Comparison of ENCODE assay signal across 10 cellular contexts in genomic region chr13:113129921-113130750, GRCh38. TPM values are rescaled to one million over a fixed set of nuclear protein-coding genes. Genes with fewer than 3 reads are reported as not detected.
DNase-seq lines count a peak whose midpoint lies in the region; ATAC-seq and TF ChIP-seq lines count a peak whose summit lies in the region.
"Had no signal": no experiment of that assay in that cellular context is flagged by ENCODE, and none has a peak within 500 bp of the region (broad histone marks: within the 10 kb centered on the region; RNA-seq: fewer than 3 reads in every experiment).

No MANE protein-coding gene starts in this region.

- no peaks in the 10 kb centered on the region for H3K4me1 ChIP-seq in psoas muscle

- H3K4me3 Mint-ChIP-seq in CD4-positive, alpha-beta T cell: peak overlapping the region; percentile 68

- peaks cover 6% of the 10 kb centered on the region for H3K4me1 Mint-ChIP-seq in CD4-positive, alpha-beta T cell (ENCODE audit: low read depth)

- no peaks in the 10 kb centered on the region for H3K36me3 Mint-ChIP-seq in CD4-positive, alpha-beta T cell (ENCODE audit: low read depth)
- peaks cover 0 to 6% of the 10 kb centered on the region in 2 donors for H3K36me3 Mint-ChIP-seq in activated naive CD4-positive, alpha-beta T cell treated with anti-CD3 and anti-CD28 coated beads, Interleukin-2, amount 50 U/mL, for 72 hours

- CTCF ChIA-PET in CD4-positive, alpha-beta T cell (lab: Charles Lee): no interaction called here

- WGBS in psoas muscle, 3 donors: 56 to 60% (median 59%) methylated on average over 59 to 60 of the region's 60 CpGs

- peaks cover 4% of the 10 kb centered on the region for H3K27me3 ChIP-seq in CD4-positive, alpha-beta T cell (ENCODE audit: control insufficient read depth, insufficient read depth, low read length)
- no peaks in the 10 kb centered on the region for H3K27me3 ChIP-seq in psoas muscle (ENCODE audit: insufficient read depth in 3 of 3, low read length in 2 of 3)

- intact Hi-C loops in CD4-positive, alpha-beta T cell (cut with DNase I, micrococcal nuclease): no loop called here
- intact Hi-C loops in Right ventricle myocardium superior (cut with DNase I) (no loop called here), psoas muscle (cut with DNase I) (no loop called here)

- POLR2A ChIA-PET in CD4-positive, alpha-beta T cell (lab: Charles Lee): interaction anchor here (1.2 kb wide), 1 partner anchor 23 kb away, joined by 3 read pairs; no protein-coding TSS in a partner anchor

- H3K4me3 ChIP-seq in psoas muscle: peak overlapping the region; percentile 46
- H3K4me3 ChIP-seq: cardiac muscle cell had no signal

- no peak for ATAC-seq in CD4-positive, alpha-beta T cell (ENCODE audit: poor library complexity)
- peak; percentile 76 to 91 for ATAC-seq in activated naive CD4-positive, alpha-beta T cell treated with anti-CD3 and anti-CD28 coated beads, Interleukin-2, amount 50 U/mL, for 72 hours
- ATAC-seq in Right ventricle myocardium superior (ENCODE audit: poor library complexity) (peak; percentile 73), psoas muscle (no peak)

- H3K9me3 ChIP-seq in CD4-positive, alpha-beta T cell (ENCODE audit: control insufficient read depth, low read length): no peaks in the 10 kb centered on the region
- no peaks in the 10 kb centered on the region for H3K9me3 ChIP-seq in psoas muscle
- H3K9me3 ChIP-seq: neutrophil had no signal

- H3K9me3 Mint-ChIP-seq in CD4-positive, alpha-beta T cell: no peaks in the 10 kb centered on the region
- peaks cover 0 to 5% of the 10 kb centered on the region in 2 donors for H3K9me3 Mint-ChIP-seq in activated naive CD4-positive, alpha-beta T cell treated with anti-CD3 and anti-CD28 coated beads, Interleukin-2, amount 50 U/mL, for 72 hours

- H3K36me3 ChIP-seq in psoas muscle (ENCODE audit: insufficient read depth in 1 of 2, low read depth in 1 of 2): no peaks in the 10 kb centered on the region
- H3K36me3 ChIP-seq: cardiac muscle cell, neutrophil had no signal

- no peak overlapping the region for H3K27ac ChIP-seq in CD4-positive, alpha-beta T cell (ENCODE audit: low read depth, low read length)
- no peak overlapping the region for H3K27ac ChIP-seq in psoas muscle
- H3K27ac ChIP-seq: cardiac muscle cell, neutrophil had no signal

- no peak for TF ChIP-seq CTCF in CD4-positive, alpha-beta T cell (IDR thresholded peaks at IDR 0.05)
- TF ChIP-seq CTCF in psoas muscle (IDR thresholded peaks at IDR 0.05): no peak

- H3K27me3 Mint-ChIP-seq in CD4-positive, alpha-beta T cell: peaks cover 35% of the 10 kb centered on the region

- no peak overlapping the region for H3K27ac Mint-ChIP-seq in CD4-positive, alpha-beta T cell
- H3K27ac Mint-ChIP-seq in activated naive CD4-positive, alpha-beta T cell treated with anti-CD3 and anti-CD28 coated beads, Interleukin-2, amount 50 U/mL, for 72 hours: peak overlapping the region in 1 of 2 donors; percentile 75

- peak in 2 of 10 experiments; percentile 24 to 34 for DNase-seq in CD4-positive, alpha-beta T cell
- DNase-seq in activated naive CD4-positive, alpha-beta T cell treated with anti-CD3 and anti-CD28 coated beads, Interleukin-2, amount 50 U/mL, for 72 hours (ENCODE audit: low spot score in 2 of 2): peak; percentile 50 to 71
- DNase-seq in Right ventricle myocardium superior: peak; percentile 60
- DNase-seq in psoas muscle: peak in 1 of 2 donors; percentile 56
- no peak for DNase-seq in Kasumi-1 (lab: John Stamatoyannopoulos, UW)
- no peak for DNase-seq in NCI-H187 (lab: John Stamatoyannopoulos, UW)
- no peak for DNase-seq in NCI-H446 treated with DMSO at 0.1 percent for 48 hours (lab: John Stamatoyannopoulos, UW)
- DNase-seq in NCI-H1930 (lab: John Stamatoyannopoulos, UW): no peak

RNA-seq across cellular contexts. Expression of gene F10, which starts 7.5 kb away (rescaled TPM):
- total RNA-seq in CD4-positive, alpha-beta T cell: not detected
- total RNA-seq in activated naive CD4-positive, alpha-beta T cell treated with anti-CD3 and anti-CD28 coated beads, Interleukin-2, amount 50 U/mL, for 72 hours: not detected
- 4.5 TPM for total RNA-seq in Right ventricle myocardium superior
- total RNA-seq in psoas muscle: 1 to 10 TPM in 3 of 4 donors, under 1 TPM in 1; 0.63 to 4.9 (median 1.2) TPM
- polyA plus RNA-seq in psoas muscle: 1 to 10 TPM; 1.5 to 2.0 (median 1.6) TPM

RNA-seq across cellular contexts. Expression of gene F7, which starts 24.5 kb away (rescaled TPM):
- not detected for total RNA-seq in CD4-positive, alpha-beta T cell
- total RNA-seq in activated naive CD4-positive, alpha-beta T cell treated with anti-CD3 and anti-CD28 coated beads, Interleukin-2, amount 50 U/mL, for 72 hours: not detected
- total RNA-seq in Right ventricle myocardium superior: 0.08 TPM
- total RNA-seq in psoas muscle: under 1 TPM in 2 of 4 donors, not detected in 2; 0.10 to 0.20 TPM
- polyA plus RNA-seq in psoas muscle: under 1 TPM in 1 of 3 donors, not detected in 2; 0.08 TPM
- polyA plus RNA-seq: cardiac muscle cell had no signal

RNA-seq across cellular contexts. Expression of gene PROZ, which starts 28.3 kb away (rescaled TPM):
- not detected for total RNA-seq in CD4-positive, alpha-beta T cell
- total RNA-seq in activated naive CD4-positive, alpha-beta T cell treated with anti-CD3 and anti-CD28 coated beads, Interleukin-2, amount 50 U/mL, for 72 hours: under 1 TPM in 1 of 2 donors, not detected in 1; 0.25 TPM
- total RNA-seq in Right ventricle myocardium superior (not detected), psoas muscle (not detected)
- not detected for polyA plus RNA-seq in psoas muscle
- total RNA-seq: cardiac muscle cell had no signal

Comparison
In these comparisons a context has a peak if more than half of its experiments do, and no peak if none do; other contexts are left out.
1. ATAC-seq: peak in activated naive CD4-positive, alpha-beta T cell treated with anti-CD3 and anti-CD28 coated beads, Interleukin-2, amount 50 U/mL, for 72 hours (2 of 2) and Right ventricle myocardium superior (single experiment); none in CD4-positive, alpha-beta T cell (single experiment) and psoas muscle (0 of 4).
2. DNase-seq: peak in activated naive CD4-positive, alpha-beta T cell treated with anti-CD3 and anti-CD28 coated beads, Interleukin-2, amount 50 U/mL, for 72 hours (2 of 2) and Right ventricle myocardium superior (single experiment); none in Kasumi-1 (0 of 2), NCI-H187 (0 of 2), NCI-H446 treated with DMSO at 0.1 percent for 48 hours (single experiment) and NCI-H1930 (0 of 2).